9 cellular contexts compared by ENCODE assay signal in genomic region chrX:17613979-17614572, GRCh38.
DNase-seq lines count a peak whose midpoint lies in the region; ATAC-seq and TF ChIP-seq lines count a peak whose summit lies in the region.
"Had no signal": no experiment of that assay in that cellular context is flagged by ENCODE, and none has a peak within 500 bp of the region (broad histone marks: within the 10 kb centered on the region; RNA-seq: fewer than 3 reads in every experiment).

No MANE protein-coding gene starts in this region.

- peak; percentile 66 for ATAC-seq in GM18508 (IDR thresholded peaks at IDR 0.05; ENCODE audit: insufficient read depth, unreplicated experiment)
- ATAC-seq in HG02588 (IDR thresholded peaks at IDR 0.05; ENCODE audit: unreplicated experiment): peak; percentile 83

- DNase-seq in NOMO-1 treated with DMSO at 0.1 percent for 48 hours (lab: John Stamatoyannopoulos, UW; ENCODE audit: unreplicated experiment) (peak; percentile 27), left kidney (ENCODE audit: low read depth, low spot score) (peak; percentile 60), lower leg skin (ENCODE audit: low spot score in 2 of 2) (no peak), cerebellar nuclear complex (lab: John Stamatoyannopoulos, UW) (no peak), cortex of kidney (lab: John Stamatoyannopoulos, UW) (no peak)
- DNase-seq: immature natural killer cell, sigmoid colon had no signal

- H3K4me3 ChIP-seq in lower leg skin (ENCODE audit: low read depth, poor library complexity, severe bottlenecking): no peak overlapping the region
- H3K4me3 ChIP-seq: sigmoid colon had no signal

- 61 to 65% methylated on average over 4 to 5 of the region's 5 CpGs for WGBS in lower leg skin, 2 donors

- no peak for TF ChIP-seq CTCF in lower leg skin (IDR thresholded peaks at IDR 0.05)

- intact Hi-C loops in lower leg skin (cut with DNase I; ENCODE audit: low total_unique reads): no loop called here

- TF ChIP-seq POLR2A in lower leg skin (IDR thresholded peaks at IDR 0.05): no peak

Comparison
In these comparisons a context has a peak if more than half of its experiments do, and no peak if none do; other contexts are left out.
1. DNase-seq: peak in NOMO-1 treated with DMSO at 0.1 percent for 48 hours (single experiment) and left kidney (single experiment); none in lower leg skin (0 of 2), cerebellar nuclear complex (0 of 2) and cortex of kidney (single experiment).